In the genomic region with DNA sequence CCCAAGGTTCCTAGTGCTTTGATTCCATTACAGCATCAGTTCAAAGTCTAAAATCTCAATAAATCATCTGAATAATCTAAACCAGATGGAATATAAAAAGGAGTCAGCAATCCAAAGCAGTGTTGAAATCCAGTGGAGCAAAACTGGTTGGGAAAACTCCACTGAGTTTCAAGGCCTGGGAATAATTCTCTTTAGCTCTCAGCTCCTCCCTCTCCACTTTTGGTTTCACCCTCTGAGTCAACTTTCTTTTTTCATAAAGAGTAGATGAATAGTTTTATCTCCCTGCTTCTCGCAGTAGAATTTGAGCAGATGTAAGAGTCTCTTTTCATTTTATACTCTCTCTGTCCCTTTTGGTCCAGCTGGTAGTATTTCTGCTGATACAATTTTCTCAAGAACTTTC, we compare ENCODE assay signal across 12 cellular contexts.
"Had no signal": no experiment of that assay in that cellular context is flagged by ENCODE, and none has a peak within 500 bp of the region (broad histone marks: within the 10 kb centered on the region; RNA-seq: fewer than 3 reads in every experiment).

No MANE protein-coding gene starts in this region.

- H3K4me1 ChIP-seq: adrenal gland, esophagus squamous epithelium, sigmoid colon, suprapubic skin had no signal

- DNase-seq: activated CD4-positive, alpha-beta T cell treated with anti-CD3 and anti-CD28 coated beads for 48 hours; activated CD8-positive, alpha-beta T cell treated with anti-CD3 and anti-CD28 coated beads, Interleukin-2, amount 10 ng/mL, durations not matched to agents 7 days and 5 days; activated naive CD4-positive, alpha-beta T cell treated with anti-CD3 and anti-CD28 coated beads, Interleukin-2, amount 10 ng/mL, durations not matched to agents 7 days and 5 days; adrenal gland; esophagus squamous epithelium; hippocampal formation; left ventricle myocardium superior; mesendoderm; sigmoid colon; stimulated activated naive CD4-positive, alpha-beta T cell treated with Interleukin-2 at 50 U/mL for 16 hours had no signal

- H3K36me3 ChIP-seq: adrenal gland, esophagus squamous epithelium, sigmoid colon, suprapubic skin had no signal

- ATAC-seq: activated CD8-positive, alpha-beta T cell treated with anti-CD3 and anti-CD28 coated beads, Interleukin-2, amount 10 ng/mL, durations not matched to agents 7 days and 5 days; left ventricle myocardium superior had no signal

- H3K27me3 ChIP-seq: adrenal gland, esophagus squamous epithelium, sigmoid colon, suprapubic skin had no signal

- FAIRE-seq: colon had no signal

- H3K9me3 ChIP-seq: adrenal gland, suprapubic skin had no signal

- H3K27ac ChIP-seq: esophagus squamous epithelium, sigmoid colon, suprapubic skin had no signal

- H3K4me3 ChIP-seq: adrenal gland, esophagus squamous epithelium, sigmoid colon, suprapubic skin had no signal
